In the genomic region with DNA sequence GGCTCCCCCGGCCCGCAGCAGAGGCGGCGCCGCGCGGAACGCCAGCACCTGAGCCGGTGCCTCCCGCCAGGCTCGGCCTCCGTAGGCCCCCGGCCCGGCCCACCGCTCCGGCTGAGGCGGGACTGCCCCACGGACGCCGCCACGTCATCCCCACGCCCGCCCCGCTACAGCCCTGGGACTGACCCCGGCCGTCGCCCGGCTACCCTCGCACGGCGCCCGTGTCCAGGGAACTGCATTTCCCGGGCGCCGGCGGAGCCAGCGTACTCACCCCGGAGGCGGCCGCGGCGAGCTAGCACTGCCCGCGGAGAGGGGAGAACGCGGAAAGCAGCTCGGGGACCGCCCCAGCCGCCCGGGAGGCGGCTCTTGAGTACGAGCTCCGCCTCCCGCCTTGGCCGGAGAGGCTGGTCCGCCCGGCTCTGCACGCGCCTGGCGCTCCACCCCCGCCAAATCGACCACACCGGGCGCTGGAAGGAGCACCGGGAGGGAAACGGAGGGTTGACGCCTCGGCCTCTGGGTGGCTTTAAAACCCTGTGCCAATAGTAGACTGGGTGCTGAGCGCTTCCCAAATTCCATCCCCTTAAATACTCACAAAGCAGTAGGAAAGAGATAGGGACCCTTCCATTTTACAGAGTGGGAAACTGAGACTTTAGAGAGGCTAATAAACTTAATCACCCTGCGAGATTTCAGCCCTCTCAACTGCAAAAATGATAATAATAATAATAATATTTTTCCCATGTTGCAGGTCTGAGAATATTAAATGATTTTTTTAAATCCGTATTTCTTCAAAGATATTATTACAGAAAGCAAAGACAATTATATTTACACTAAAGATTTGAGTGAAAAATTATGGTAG, we compare ENCODE assay signal across 7 cellular contexts.
DNase-seq lines count a peak whose midpoint lies in the region; ATAC-seq lines count a peak whose summit lies in the region.

A gene with protein sequence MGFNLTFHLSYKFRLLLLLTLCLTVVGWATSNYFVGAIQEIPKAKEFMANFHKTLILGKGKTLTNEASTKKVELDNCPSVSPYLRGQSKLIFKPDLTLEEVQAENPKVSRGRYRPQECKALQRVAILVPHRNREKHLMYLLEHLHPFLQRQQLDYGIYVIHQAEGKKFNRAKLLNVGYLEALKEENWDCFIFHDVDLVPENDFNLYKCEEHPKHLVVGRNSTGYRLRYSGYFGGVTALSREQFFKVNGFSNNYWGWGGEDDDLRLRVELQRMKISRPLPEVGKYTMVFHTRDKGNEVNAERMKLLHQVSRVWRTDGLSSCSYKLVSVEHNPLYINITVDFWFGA (minus strand): TSS at position 297 of the 853 bp plus-strand sequence. CDS start 10,779 bp downstream, outside the sequence.

- DNase-seq in NCI-H2029 (lab: John Stamatoyannopoulos, UW) (peak; percentile 87), T-helper 22 cell (ENCODE audit: low read depth) (peak; percentile 50), astrocyte of the hippocampus (ENCODE audit: low read depth, low spot score) (peak; percentile 95), hippocampal formation (lab: John Stamatoyannopoulos, UW) (peak; percentile 82 to 85), retina (peak; percentile 91)

- peak; percentile 87 for ATAC-seq in GM18511 (IDR thresholded peaks at IDR 0.05; ENCODE audit: unreplicated experiment)
- ATAC-seq in HG02970 (IDR thresholded peaks at IDR 0.05; ENCODE audit: low FRiP score, unreplicated experiment) = peak; percentile 91

Comparison
In these comparisons a context has a peak if more than half of its experiments do, and no peak if none do; other contexts are left out.
1. Peak in every context shown above with its lines: DNase-seq and ATAC-seq.